ENCODE assay signal across 21 cellular contexts in the genomic region with DNA sequence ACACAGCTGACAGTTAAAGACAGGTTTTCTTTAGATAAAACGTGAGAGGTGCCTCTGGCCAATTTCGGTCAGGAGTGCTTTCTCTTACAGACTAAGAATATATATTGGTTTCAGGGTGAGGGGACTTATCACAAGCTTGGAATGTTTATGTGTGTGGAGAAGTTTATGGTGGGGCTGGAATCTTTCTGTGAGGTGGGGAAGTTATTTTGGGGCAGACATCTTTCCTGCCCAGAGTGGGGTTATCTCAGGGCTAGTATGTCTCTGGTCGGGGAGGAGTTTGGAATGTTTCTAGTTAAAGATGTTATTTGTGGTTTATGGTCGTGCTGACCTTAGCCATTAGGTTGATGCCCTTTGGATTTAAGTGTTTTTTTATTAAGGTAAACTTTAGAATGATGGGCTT.
"Had no signal": no experiment of that assay in that cellular context is flagged by ENCODE, and none has a peak within 500 bp of the region (broad histone marks: within the 10 kb centered on the region; RNA-seq: fewer than 3 reads in every experiment).

No MANE protein-coding gene starts in this region.

- H3K4me3 Mint-ChIP-seq: dendritic cell treated with granulocyte-macrophage colony-stimulating factor and Interleukin-4, amounts not matched to agents 40 ng/mL and 50 ng/mL, for 4 days; effector memory CD8-positive, alpha-beta T cell; endodermal cell; naive B cell; naive thymus-derived CD8-positive, alpha-beta T cell had no signal

- H3K27me3 Mint-ChIP-seq: dendritic cell treated with granulocyte-macrophage colony-stimulating factor and Interleukin-4, amounts not matched to agents 40 ng/mL and 50 ng/mL, for 4 days; effector memory CD8-positive, alpha-beta T cell; naive B cell had no signal

- ATAC-seq: effector memory CD8-positive, alpha-beta T cell; foreskin keratinocyte; gastroesophageal sphincter; heart right ventricle; left colon; left lung; left ventricle myocardium superior; lower lobe of right lung; mucosa of descending colon; naive thymus-derived CD8-positive, alpha-beta T cell had no signal

- H3K4me1 ChIP-seq: colonic mucosa, esophagus muscularis mucosa, foreskin keratinocyte, gastroesophageal sphincter, heart right ventricle, left lung, lower lobe of right lung had no signal

- H3K27me3 ChIP-seq: colonic mucosa, esophagus muscularis mucosa, gastroesophageal sphincter, heart right ventricle, left lung had no signal

- H3K27ac Mint-ChIP-seq: dendritic cell treated with granulocyte-macrophage colony-stimulating factor and Interleukin-4, amounts not matched to agents 40 ng/mL and 50 ng/mL, for 4 days; effector memory CD8-positive, alpha-beta T cell; endodermal cell; naive thymus-derived CD8-positive, alpha-beta T cell had no signal

- H3K4me1 Mint-ChIP-seq: naive B cell; naive thymus-derived CD8-positive, alpha-beta T cell had no signal

- H3K36me3 ChIP-seq: colonic mucosa, esophagus muscularis mucosa, gastroesophageal sphincter, heart right ventricle, left lung, lower lobe of right lung had no signal

- DNase-seq: colonic mucosa; cortex of kidney; effector CD8-positive, alpha-beta T cell; effector memory CD8-positive, alpha-beta T cell; endodermal cell; foreskin keratinocyte; heart right ventricle; hippocampal formation; kidney; kidney glomerular epithelial cell; left colon; left lung; left ventricle myocardium superior; lower lobe of right lung; mesenchymal stem cell; mucosa of descending colon; naive B cell; naive thymus-derived CD8-positive, alpha-beta T cell had no signal

- H3K9me3 Mint-ChIP-seq: dendritic cell treated with granulocyte-macrophage colony-stimulating factor and Interleukin-4, amounts not matched to agents 40 ng/mL and 50 ng/mL, for 4 days; endodermal cell had no signal

- H3K27ac ChIP-seq: colonic mucosa, esophagus muscularis mucosa, foreskin keratinocyte, gastroesophageal sphincter, heart right ventricle, left lung, lower lobe of right lung had no signal

- H3K4me3 ChIP-seq: colonic mucosa, esophagus muscularis mucosa, gastroesophageal sphincter, heart right ventricle, left lung, lower lobe of right lung, mucosa of descending colon had no signal

- H3K9me3 ChIP-seq: colonic mucosa, esophagus muscularis mucosa, lower lobe of right lung, mucosa of descending colon had no signal

- H3K36me3 Mint-ChIP-seq: naive B cell; naive thymus-derived CD8-positive, alpha-beta T cell had no signal
